Comparison of ENCODE assay signal across 23 cellular contexts in the genomic region with DNA sequence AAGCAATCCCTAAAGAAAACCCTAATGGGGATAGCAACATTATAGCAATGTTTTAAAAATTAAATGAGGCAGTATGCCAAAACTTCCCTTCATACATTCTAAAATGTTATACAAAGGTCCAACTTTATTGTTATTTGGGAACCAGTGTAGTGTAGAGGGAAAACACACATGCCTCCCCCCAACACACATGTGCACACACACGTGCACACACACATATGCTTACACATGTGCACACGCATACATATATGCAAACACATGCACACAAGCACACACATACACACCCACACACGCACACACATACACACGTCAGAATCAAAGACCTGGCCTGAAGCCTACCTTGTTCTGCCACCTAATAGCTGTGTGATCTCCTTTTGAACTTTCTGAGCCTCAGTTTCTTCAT.
"Had no signal": no experiment of that assay in that cellular context is flagged by ENCODE, and none has a peak within 500 bp of the region (broad histone marks: within the 10 kb centered on the region; RNA-seq: fewer than 3 reads in every experiment).

No MANE protein-coding gene starts in this region.

- H3K27me3 ChIP-seq: ovary, thyroid gland, tibial nerve, upper lobe of left lung, uterus had no signal

- H3K27ac ChIP-seq: neutrophil, ovary, parathyroid adenoma, psoas muscle, stomach, thoracic aorta, thyroid gland, tibial nerve, upper lobe of left lung, uterus had no signal

- H3K4me3 ChIP-seq: ovary, psoas muscle, stomach, thoracic aorta, thyroid gland, tibial nerve, upper lobe of left lung, uterus had no signal

- H3K9me3 ChIP-seq: neutrophil, ovary, psoas muscle, stomach, thoracic aorta, thyroid gland, tibial nerve, upper lobe of left lung, uterus had no signal

- FAIRE-seq: small intestine had no signal

- DNase-seq: naive B cell; naive thymus-derived CD8-positive, alpha-beta T cell; nephron progenitor cell; posterior cingulate gyrus; psoas muscle; right cardiac atrium; small intestine; stimulated activated CD4-positive, alpha-beta T cell treated with anti-CD3 and anti-CD28 coated beads, Interleukin-15, amount 100 ng/mL, for 24 hours; stimulated activated CD4-positive, alpha-beta T cell treated with anti-CD3 and anti-CD28 coated beads, Interleukin-2, amount 100 ng/mL, for 24 hours; stimulated activated CD4-positive, alpha-beta T cell treated with anti-CD3 and anti-CD28 coated beads, Interleukin-2, amount 100 ng/mL, for 48 hours; stimulated activated CD4-positive, alpha-beta T cell treated with anti-CD3 and anti-CD28 coated beads, Interleukin-4, amount 100 ng/mL, for 24 hours; stimulated activated naive B cell treated with anti-CD40 and anti-IgM and Interleukin-4, amounts not matched to agents 10 μg/mL and 1 μg/mL and 100 μg/mL, for 72 hours; stimulated activated naive CD4-positive, alpha-beta T cell treated with Interleukin-2 at 50 U/mL for 16 hours; stomach; thyroid gland; trophoblast cell; upper lobe of left lung; uterus had no signal

- H3K4me1 ChIP-seq: parathyroid adenoma, psoas muscle, stomach, thyroid gland, tibial nerve, upper lobe of left lung, uterus had no signal

- H3K36me3 ChIP-seq: neutrophil, ovary, stomach, thoracic aorta, thyroid gland, tibial nerve, upper lobe of left lung, uterus had no signal
